ENCODE assay signal across 1 cellular context in the genomic region with DNA sequence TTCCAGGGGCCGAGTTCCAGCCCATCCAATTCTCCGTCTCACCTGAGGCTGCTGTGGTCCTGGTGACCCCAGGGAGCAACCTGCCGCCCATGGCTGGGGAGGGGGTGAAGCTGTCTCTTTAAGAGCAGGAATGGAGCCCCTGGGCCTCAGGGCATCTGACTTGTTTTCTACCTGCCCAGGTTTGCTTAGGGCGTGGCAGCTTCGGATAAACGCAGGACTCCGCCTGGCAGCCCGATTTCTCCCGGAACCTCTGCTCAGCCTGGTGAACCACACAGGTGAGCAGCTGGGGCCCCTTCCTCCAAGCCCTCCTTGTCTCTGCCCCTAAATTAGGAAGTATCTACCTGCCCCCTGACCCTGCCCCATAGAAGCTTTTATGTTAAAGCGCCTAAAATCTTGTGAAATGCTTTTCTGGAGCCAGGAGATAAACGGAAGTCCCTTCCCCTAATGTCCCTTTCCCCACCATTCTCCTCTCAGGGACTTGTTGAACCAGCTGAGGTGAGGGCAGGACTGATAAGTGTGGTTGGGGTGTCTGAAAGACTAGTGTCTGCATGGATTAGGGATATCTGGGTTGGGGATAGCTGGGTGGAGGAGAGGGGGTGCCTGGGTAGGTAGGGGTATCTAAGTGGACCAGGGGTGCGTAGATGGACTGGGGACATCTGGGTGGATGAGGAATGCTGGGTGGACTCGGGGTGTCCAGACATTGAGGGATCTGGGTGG.
TF ChIP-seq lines count a peak whose summit lies in the region.

No MANE protein-coding gene starts in this region.

TF ChIP-seq in K562, 482 proteins besides CTCF, POLR2A, EP300 and RAD21 (continued from another document and continues in another):
- TF ChIP-seq, protein P1, sequence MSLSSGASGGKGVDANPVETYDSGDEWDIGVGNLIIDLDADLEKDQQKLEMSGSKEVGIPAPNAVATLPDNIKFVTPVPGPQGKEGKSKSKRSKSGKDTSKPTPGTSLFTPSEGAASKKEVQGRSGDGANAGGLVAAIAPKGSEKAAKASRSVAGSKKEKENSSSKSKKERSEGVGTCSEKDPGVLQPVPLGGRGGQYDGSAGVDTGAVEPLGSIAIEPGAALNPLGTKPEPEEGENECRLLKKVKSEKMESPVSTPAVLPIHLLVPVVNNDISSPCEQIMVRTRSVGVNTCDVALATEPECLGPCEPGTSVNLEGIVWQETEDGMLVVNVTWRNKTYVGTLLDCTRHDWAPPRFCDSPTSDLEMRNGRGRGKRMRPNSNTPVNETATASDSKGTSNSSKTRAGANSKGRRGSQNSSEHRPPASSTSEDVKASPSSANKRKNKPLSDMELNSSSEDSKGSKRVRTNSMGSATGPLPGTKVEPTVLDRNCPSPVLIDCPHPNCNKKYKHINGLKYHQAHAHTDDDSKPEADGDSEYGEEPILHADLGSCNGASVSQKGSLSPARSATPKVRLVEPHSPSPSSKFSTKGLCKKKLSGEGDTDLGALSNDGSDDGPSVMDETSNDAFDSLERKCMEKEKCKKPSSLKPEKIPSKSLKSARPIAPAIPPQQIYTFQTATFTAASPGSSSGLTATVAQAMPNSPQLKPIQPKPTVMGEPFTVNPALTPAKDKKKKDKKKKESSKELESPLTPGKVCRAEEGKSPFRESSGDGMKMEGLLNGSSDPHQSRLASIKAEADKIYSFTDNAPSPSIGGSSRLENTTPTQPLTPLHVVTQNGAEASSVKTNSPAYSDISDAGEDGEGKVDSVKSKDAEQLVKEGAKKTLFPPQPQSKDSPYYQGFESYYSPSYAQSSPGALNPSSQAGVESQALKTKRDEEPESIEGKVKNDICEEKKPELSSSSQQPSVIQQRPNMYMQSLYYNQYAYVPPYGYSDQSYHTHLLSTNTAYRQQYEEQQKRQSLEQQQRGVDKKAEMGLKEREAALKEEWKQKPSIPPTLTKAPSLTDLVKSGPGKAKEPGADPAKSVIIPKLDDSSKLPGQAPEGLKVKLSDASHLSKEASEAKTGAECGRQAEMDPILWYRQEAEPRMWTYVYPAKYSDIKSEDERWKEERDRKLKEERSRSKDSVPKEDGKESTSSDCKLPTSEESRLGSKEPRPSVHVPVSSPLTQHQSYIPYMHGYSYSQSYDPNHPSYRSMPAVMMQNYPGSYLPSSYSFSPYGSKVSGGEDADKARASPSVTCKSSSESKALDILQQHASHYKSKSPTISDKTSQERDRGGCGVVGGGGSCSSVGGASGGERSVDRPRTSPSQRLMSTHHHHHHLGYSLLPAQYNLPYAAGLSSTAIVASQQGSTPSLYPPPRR (CRISPR knock-in tag; IDR thresholded peaks at IDR 0.05; ENCODE audit: borderline replicate concordance), result no peak
- TF ChIP-seq SMC3 (conservative IDR thresholded peaks at IDR 0.05; ENCODE audit: insufficient read depth, low read depth, low read length) (no peak), ZKSCAN3 (CRISPR knock-in tag; IDR thresholded peaks at IDR 0.05) (no peak), ZZZ3 (IDR thresholded peaks at IDR 0.05) (no peak), ADNP (tag; IDR thresholded peaks at IDR 0.05) (no peak), EZH2 (IDR thresholded peaks at IDR 0.05; ENCODE audit: borderline replicate concordance, low read depth, low read length) (no peak), ZBTB7A (IDR thresholded peaks at IDR 0.05; ENCODE audit: borderline replicate concordance, control insufficient read depth, low read depth, low read length) (no peak), RFX1 (IDR thresholded peaks at IDR 0.05) (no peak), TEAD1 (CRISPR knock-in tag; IDR thresholded peaks at IDR 0.05) (no peak), ZNF316 (IDR thresholded peaks at IDR 0.05) (no peak), ARID1B (IDR thresholded peaks at IDR 0.05) (peak; percentile 72), TRIM24 (IDR thresholded peaks at IDR 0.05) (peak; percentile 59 to 76; a peak in 3 of 4 replicates), NR4A1 (CRISPR knock-in tag; IDR thresholded peaks at IDR 0.05) (no peak), NR4A1 (tag; IDR thresholded peaks at IDR 0.05) (no peak), PHF20 (IDR thresholded peaks at IDR 0.05; ENCODE audit: partially characterized antibody) (no peak), MED1 (CRISPR knock-in tag; IDR thresholded peaks at IDR 0.05; ENCODE audit: borderline replicate concordance) (no peak), ZNF778 (CRISPR knock-in tag; IDR thresholded peaks at IDR 0.05) (no peak), ZNF184 (CRISPR knock-in tag; IDR thresholded peaks at IDR 0.05) (no peak), HDGF (IDR thresholded peaks at IDR 0.05) (no peak), ZNF217 (CRISPR knock-in tag; IDR thresholded peaks at IDR 0.05) (no peak), BACH1 (tag; IDR thresholded peaks at IDR 0.05) (no peak), POLR2AphosphoS5 (IDR thresholded peaks at IDR 0.05; ENCODE audit: control insufficient read depth, insufficient read depth, low read depth, low read length) (no peak), HEY1 (CRISPR knock-in tag; IDR thresholded peaks at IDR 0.05; ENCODE audit: borderline replicate concordance) (no peak), TEAD4 (IDR thresholded peaks at IDR 0.05; ENCODE audit: low read length) (0 out of 2 replicates have a peak, but pooled peaks have one; percentile 12), TEAD4 (CRISPR knock-in tag; IDR thresholded peaks at IDR 0.05; ENCODE audit: borderline replicate concordance) (no peak), DPF2 (IDR thresholded peaks at IDR 0.05) (0 out of 2 replicates have a peak, but pooled peaks have one; percentile 14), ILK (tag; IDR thresholded peaks at IDR 0.05; ENCODE audit: borderline replicate concordance, low read depth) (no peak), KLF13 (tag; IDR thresholded peaks at IDR 0.05; ENCODE audit: borderline replicate concordance, low read depth) (no peak), PHB2 (IDR thresholded peaks at IDR 0.05; ENCODE audit: low read depth) (no peak), RBM17 (IDR thresholded peaks at IDR 0.05; ENCODE audit: borderline replicate concordance, low read depth, low read length) (no peak), FOSL1 (tag; conservative IDR thresholded peaks at IDR 0.05) (no peak), SLC30A9 (CRISPR knock-in tag; IDR thresholded peaks at IDR 0.05) (no peak), MYNN (IDR thresholded peaks at IDR 0.05) (no peak), MYNN (CRISPR knock-in tag; IDR thresholded peaks at IDR 0.05) (no peak), NFRKB (IDR thresholded peaks at IDR 0.05; ENCODE audit: low read depth) (no peak), HNRNPL (IDR thresholded peaks at IDR 0.05; ENCODE audit: low read depth, low read length) (no peak), SIN3B (IDR thresholded peaks at IDR 0.05; ENCODE audit: low read depth) (no peak)
- TF ChIP-seq, protein P2, sequence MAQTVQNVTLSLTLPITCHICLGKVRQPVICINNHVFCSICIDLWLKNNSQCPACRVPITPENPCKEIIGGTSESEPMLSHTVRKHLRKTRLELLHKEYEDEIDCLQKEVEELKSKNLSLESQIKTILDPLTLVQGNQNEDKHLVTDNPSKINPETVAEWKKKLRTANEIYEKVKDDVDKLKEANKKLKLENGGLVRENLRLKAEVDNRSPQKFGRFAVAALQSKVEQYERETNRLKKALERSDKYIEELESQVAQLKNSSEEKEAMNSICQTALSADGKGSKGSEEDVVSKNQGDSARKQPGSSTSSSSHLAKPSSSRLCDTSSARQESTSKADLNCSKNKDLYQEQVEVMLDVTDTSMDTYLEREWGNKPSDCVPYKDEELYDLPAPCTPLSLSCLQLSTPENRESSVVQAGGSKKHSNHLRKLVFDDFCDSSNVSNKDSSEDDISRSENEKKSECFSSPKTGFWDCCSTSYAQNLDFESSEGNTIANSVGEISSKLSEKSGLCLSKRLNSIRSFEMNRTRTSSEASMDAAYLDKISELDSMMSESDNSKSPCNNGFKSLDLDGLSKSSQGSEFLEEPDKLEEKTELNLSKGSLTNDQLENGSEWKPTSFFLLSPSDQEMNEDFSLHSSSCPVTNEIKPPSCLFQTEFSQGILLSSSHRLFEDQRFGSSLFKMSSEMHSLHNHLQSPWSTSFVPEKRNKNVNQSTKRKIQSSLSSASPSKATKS (CRISPR knock-in tag; IDR thresholded peaks at IDR 0.05), result no peak
- TF ChIP-seq, protein P3, sequence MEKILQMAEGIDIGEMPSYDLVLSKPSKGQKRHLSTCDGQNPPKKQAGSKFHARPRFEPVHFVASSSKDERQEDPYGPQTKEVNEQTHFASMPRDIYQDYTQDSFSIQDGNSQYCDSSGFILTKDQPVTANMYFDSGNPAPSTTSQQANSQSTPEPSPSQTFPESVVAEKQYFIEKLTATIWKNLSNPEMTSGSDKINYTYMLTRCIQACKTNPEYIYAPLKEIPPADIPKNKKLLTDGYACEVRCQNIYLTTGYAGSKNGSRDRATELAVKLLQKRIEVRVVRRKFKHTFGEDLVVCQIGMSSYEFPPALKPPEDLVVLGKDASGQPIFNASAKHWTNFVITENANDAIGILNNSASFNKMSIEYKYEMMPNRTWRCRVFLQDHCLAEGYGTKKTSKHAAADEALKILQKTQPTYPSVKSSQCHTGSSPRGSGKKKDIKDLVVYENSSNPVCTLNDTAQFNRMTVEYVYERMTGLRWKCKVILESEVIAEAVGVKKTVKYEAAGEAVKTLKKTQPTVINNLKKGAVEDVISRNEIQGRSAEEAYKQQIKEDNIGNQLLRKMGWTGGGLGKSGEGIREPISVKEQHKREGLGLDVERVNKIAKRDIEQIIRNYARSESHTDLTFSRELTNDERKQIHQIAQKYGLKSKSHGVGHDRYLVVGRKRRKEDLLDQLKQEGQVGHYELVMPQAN (IDR thresholded peaks at IDR 0.05; ENCODE audit: borderline replicate concordance), result no peak
- TF ChIP-seq, protein P4, sequence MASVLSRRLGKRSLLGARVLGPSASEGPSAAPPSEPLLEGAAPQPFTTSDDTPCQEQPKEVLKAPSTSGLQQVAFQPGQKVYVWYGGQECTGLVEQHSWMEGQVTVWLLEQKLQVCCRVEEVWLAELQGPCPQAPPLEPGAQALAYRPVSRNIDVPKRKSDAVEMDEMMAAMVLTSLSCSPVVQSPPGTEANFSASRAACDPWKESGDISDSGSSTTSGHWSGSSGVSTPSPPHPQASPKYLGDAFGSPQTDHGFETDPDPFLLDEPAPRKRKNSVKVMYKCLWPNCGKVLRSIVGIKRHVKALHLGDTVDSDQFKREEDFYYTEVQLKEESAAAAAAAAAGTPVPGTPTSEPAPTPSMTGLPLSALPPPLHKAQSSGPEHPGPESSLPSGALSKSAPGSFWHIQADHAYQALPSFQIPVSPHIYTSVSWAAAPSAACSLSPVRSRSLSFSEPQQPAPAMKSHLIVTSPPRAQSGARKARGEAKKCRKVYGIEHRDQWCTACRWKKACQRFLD (CRISPR knock-in tag; IDR thresholded peaks at IDR 0.05), result no peak
- TF ChIP-seq, protein P5, sequence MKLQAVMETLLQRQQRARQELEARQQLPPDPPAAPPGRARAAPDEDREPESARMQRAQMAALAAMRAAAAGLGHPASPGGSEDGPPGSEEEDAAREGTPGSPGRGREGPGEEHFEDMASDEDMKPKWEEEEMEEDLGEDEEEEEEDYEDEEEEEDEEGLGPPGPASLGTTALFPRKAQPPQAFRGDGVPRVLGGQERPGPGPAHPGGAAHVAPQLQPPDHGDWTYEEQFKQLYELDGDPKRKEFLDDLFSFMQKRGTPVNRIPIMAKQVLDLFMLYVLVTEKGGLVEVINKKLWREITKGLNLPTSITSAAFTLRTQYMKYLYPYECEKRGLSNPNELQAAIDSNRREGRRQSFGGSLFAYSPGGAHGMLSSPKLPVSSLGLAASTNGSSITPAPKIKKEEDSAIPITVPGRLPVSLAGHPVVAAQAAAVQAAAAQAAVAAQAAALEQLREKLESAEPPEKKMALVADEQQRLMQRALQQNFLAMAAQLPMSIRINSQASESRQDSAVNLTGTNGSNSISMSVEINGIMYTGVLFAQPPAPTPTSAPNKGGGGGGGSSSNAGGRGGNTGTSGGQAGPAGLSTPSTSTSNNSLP (IDR thresholded peaks at IDR 0.05; ENCODE audit: borderline replicate concordance, low read depth, low read length), result no peak
- TF ChIP-seq, protein P6, sequence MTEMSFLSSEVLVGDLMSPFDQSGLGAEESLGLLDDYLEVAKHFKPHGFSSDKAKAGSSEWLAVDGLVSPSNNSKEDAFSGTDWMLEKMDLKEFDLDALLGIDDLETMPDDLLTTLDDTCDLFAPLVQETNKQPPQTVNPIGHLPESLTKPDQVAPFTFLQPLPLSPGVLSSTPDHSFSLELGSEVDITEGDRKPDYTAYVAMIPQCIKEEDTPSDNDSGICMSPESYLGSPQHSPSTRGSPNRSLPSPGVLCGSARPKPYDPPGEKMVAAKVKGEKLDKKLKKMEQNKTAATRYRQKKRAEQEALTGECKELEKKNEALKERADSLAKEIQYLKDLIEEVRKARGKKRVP (CRISPR knock-in tag; IDR thresholded peaks at IDR 0.05), result no peak
- TF ChIP-seq, protein P7, sequence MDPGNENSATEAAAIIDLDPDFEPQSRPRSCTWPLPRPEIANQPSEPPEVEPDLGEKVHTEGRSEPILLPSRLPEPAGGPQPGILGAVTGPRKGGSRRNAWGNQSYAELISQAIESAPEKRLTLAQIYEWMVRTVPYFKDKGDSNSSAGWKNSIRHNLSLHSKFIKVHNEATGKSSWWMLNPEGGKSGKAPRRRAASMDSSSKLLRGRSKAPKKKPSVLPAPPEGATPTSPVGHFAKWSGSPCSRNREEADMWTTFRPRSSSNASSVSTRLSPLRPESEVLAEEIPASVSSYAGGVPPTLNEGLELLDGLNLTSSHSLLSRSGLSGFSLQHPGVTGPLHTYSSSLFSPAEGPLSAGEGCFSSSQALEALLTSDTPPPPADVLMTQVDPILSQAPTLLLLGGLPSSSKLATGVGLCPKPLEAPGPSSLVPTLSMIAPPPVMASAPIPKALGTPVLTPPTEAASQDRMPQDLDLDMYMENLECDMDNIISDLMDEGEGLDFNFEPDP (CRISPR knock-in tag; IDR thresholded peaks at IDR 0.05), result no peak
- TF ChIP-seq, protein P8, sequence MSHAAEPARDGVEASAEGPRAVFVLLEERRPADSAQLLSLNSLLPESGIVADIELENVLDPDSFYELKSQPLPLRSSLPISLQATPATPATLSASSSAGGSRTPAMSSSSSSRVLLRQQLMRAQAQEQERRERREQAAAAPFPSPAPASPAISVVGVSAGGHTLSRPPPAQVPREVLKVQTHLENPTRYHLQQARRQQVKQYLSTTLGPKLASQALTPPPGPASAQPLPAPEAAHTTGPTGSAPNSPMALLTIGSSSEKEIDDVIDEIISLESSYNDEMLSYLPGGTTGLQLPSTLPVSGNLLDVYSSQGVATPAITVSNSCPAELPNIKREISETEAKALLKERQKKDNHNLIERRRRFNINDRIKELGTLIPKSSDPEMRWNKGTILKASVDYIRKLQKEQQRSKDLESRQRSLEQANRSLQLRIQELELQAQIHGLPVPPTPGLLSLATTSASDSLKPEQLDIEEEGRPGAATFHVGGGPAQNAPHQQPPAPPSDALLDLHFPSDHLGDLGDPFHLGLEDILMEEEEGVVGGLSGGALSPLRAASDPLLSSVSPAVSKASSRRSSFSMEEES (CRISPR knock-in tag; IDR thresholded peaks at IDR 0.05), result no peak
- TF ChIP-seq, protein P9, sequence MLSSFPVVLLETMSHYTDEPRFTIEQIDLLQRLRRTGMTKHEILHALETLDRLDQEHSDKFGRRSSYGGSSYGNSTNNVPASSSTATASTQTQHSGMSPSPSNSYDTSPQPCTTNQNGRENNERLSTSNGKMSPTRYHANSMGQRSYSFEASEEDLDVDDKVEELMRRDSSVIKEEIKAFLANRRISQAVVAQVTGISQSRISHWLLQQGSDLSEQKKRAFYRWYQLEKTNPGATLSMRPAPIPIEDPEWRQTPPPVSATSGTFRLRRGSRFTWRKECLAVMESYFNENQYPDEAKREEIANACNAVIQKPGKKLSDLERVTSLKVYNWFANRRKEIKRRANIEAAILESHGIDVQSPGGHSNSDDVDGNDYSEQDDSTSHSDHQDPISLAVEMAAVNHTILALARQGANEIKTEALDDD (IDR thresholded peaks at IDR 0.05), result 0 out of 2 replicates have a peak, but pooled peaks have one; percentile 22
